In the genomic region with DNA sequence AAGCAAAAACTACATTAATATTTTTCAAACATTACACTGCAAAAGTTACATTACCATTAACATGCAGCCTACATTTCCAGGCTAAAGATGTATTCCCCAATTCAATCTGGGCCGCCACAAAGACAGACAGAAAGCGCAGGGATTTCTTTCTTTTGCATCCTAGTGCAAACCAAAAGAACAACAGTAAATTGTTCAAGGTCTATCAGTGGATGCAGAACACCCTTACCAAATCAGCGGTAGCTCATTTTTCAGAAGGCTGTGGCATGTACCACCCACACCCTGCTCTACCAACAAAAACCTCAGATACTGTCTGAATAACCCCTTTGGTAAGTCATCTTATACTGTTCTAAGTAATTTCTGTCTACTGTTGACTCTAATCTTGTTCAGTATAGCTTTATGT, we compare ENCODE assay signal across 11 cellular contexts. TPM values are rescaled to one million over a fixed set of nuclear protein-coding genes. Genes with fewer than 3 reads are reported as not detected.
DNase-seq lines count a peak whose midpoint lies in the region; ATAC-seq and TF ChIP-seq lines count a peak whose summit lies in the region.
"Had no signal": no experiment of that assay in that cellular context is flagged by ENCODE, and none has a peak within 500 bp of the region (broad histone marks: within the 10 kb centered on the region; RNA-seq: fewer than 3 reads in every experiment).

No MANE protein-coding gene starts in this region.

- no peaks in the 10 kb centered on the region for H3K9me3 Mint-ChIP-seq in activated naive CD8-positive, alpha-beta T cell (ENCODE audit: low read depth)
- no peaks in the 10 kb centered on the region for H3K9me3 Mint-ChIP-seq in immature natural killer cell

- POLR2A ChIA-PET in AG04450 (lab: Yijun Ruan, JAX): interaction anchor here (1.3 kb wide), 1 partner anchor 8 kb away, joined by 5 read pairs; no protein-coding TSS in a partner anchor

- no peak overlapping the region for H3K9ac ChIP-seq in DND-41 (ENCODE audit: low read depth, low read length)

- H3K36me3 ChIP-seq in DND-41 (ENCODE audit: insufficient read depth, low read length): peaks cover 68% of the 10 kb centered on the region

- peaks cover 61% of the 10 kb centered on the region for H3K79me2 ChIP-seq in DND-41 (ENCODE audit: insufficient read depth, low read length)

- H4K20me1 ChIP-seq in DND-41 (ENCODE audit: insufficient read depth, low read length): peaks cover 79% of the 10 kb centered on the region

- CTCF ChIA-PET in AG04450 (lab: Charles Lee): interaction anchor here (1.0 kb wide), 1 partner anchor 26 kb away, joined by 3 read pairs; no protein-coding TSS in a partner anchor

- peak overlapping the region; percentile 85; the same call in 1 of the 2 replicates for H3K4me2 ChIP-seq in DND-41 (ENCODE audit: insufficient read depth, low read length)

- TF ChIP-seq CTCF in AG04450 (IDR thresholded peaks at IDR 0.05; ENCODE audit: low read depth, low read length): no peak
- no peak for TF ChIP-seq CTCF in DND-41 (IDR thresholded peaks at IDR 0.05; ENCODE audit: borderline replicate concordance, extremely low read depth, low read length, poor library complexity, severe bottlenecking)

- no peak for DNase-seq in AG04450 (ENCODE audit: low read depth, low spot score)
- DNase-seq in DND-41: no peak
- no peak for DNase-seq in immature natural killer cell
- no peak for DNase-seq in NCI-H446 treated with DMSO at 0.1 percent for 48 hours (lab: John Stamatoyannopoulos, UW)
- no peak for DNase-seq in NCI-H2171 (lab: John Stamatoyannopoulos, UW)
- DNase-seq: NCI-H1436 treated with DMSO at 0.1 percent for 48 hours, NCI-H748 treated with DMSO at 0.1 percent for 48 hours had no signal

- ATAC-seq in DND-41 (ENCODE audit: insufficient read depth, low read depth) (no peak), HG02759 (IDR thresholded peaks at IDR 0.05; ENCODE audit: unreplicated experiment) (no peak), HG02840 (IDR thresholded peaks at IDR 0.05; ENCODE audit: low FRiP score, unreplicated experiment) (no peak)

- no peaks in the 10 kb centered on the region for H3K27me3 Mint-ChIP-seq in activated naive CD8-positive, alpha-beta T cell
- peaks cover 13 to 48% (median 20%) of the 10 kb centered on the region in 3 donors for H3K27me3 Mint-ChIP-seq in immature natural killer cell (ENCODE audit: low read depth in 3 of 3)

- no peaks in the 10 kb centered on the region; the same call in 1 of the 2 replicates for H3K9me3 ChIP-seq in AG04450 (ENCODE audit: control insufficient read depth, insufficient read depth, low read length)
- H3K9me3 ChIP-seq in DND-41 (ENCODE audit: insufficient read depth, low read length, severe bottlenecking): no peaks in the 10 kb centered on the region
- H3K9me3 ChIP-seq: suprapubic skin had no signal

- H3K4me3 ChIP-seq in AG04450 (ENCODE audit: low read depth, low read length): peak overlapping the region; percentile 1; the same call in 1 of the 2 replicates
- no peak overlapping the region for H3K4me3 ChIP-seq in DND-41 (ENCODE audit: low read depth in 1 of 2, low read length in 2 of 2)

- peaks cover 83% of the 10 kb centered on the region for H3K4me1 Mint-ChIP-seq in activated naive CD8-positive, alpha-beta T cell (ENCODE audit: low read depth)
- H3K4me1 Mint-ChIP-seq in immature natural killer cell: peaks cover 87 to 96% of the 10 kb centered on the region in 2 donors

- peaks cover 38% of the 10 kb centered on the region for H3K36me3 Mint-ChIP-seq in activated naive CD8-positive, alpha-beta T cell
- H3K36me3 Mint-ChIP-seq in immature natural killer cell: peaks cover 11 to 39% (median 20%) of the 10 kb centered on the region in 3 donors

- H3K27ac Mint-ChIP-seq in activated naive CD8-positive, alpha-beta T cell: peak overlapping the region; percentile 88
- H3K27ac Mint-ChIP-seq in immature natural killer cell: peak overlapping the region; percentile 14 to 100 (median 81)

- H3K27me3 ChIP-seq in AG04450 (ENCODE audit: control insufficient read depth, insufficient read depth, low read length) (no peaks in the 10 kb centered on the region), DND-41 (ENCODE audit: insufficient read depth, low read length, poor library complexity) (no peaks in the 10 kb centered on the region)
- H3K27me3 ChIP-seq: suprapubic skin had no signal

- H3K27ac ChIP-seq in AG04450 (ENCODE audit: low read depth, low read length) (no peak overlapping the region), DND-41 (ENCODE audit: low read length) (no peak overlapping the region)
- H3K27ac ChIP-seq: suprapubic skin had no signal

- H3K4me3 Mint-ChIP-seq in activated naive CD8-positive, alpha-beta T cell: peak overlapping the region; percentile 99
- H3K4me3 Mint-ChIP-seq in immature natural killer cell: peak overlapping the region in 2 of 5 donors; percentile 5 to 21

- no peak overlapping the region for H2AFZ ChIP-seq in DND-41 (ENCODE audit: low read depth, low read length)

- peaks cover 76% of the 10 kb centered on the region for H3K4me1 ChIP-seq in DND-41 (ENCODE audit: insufficient read depth, low read length)

RNA-seq across cellular contexts. Expression of a gene that starts 3.6 kb away (rescaled TPM):
- polyA plus RNA-seq in AG04450 (2011; rRNA removed): 6,434 and 7,581 TPM in 2 replicates
- polyA minus RNA-seq in AG04450 (2011; rRNA and poly(A)+ RNA removed): 1,741 and 1,851 TPM in 2 replicates
- polyA plus RNA-seq in immature natural killer cell: 1,000 to 10,000 TPM; 1,111 to 3,245 (median 1,774) TPM
